8 cellular contexts compared by ENCODE assay signal in the genomic region with DNA sequence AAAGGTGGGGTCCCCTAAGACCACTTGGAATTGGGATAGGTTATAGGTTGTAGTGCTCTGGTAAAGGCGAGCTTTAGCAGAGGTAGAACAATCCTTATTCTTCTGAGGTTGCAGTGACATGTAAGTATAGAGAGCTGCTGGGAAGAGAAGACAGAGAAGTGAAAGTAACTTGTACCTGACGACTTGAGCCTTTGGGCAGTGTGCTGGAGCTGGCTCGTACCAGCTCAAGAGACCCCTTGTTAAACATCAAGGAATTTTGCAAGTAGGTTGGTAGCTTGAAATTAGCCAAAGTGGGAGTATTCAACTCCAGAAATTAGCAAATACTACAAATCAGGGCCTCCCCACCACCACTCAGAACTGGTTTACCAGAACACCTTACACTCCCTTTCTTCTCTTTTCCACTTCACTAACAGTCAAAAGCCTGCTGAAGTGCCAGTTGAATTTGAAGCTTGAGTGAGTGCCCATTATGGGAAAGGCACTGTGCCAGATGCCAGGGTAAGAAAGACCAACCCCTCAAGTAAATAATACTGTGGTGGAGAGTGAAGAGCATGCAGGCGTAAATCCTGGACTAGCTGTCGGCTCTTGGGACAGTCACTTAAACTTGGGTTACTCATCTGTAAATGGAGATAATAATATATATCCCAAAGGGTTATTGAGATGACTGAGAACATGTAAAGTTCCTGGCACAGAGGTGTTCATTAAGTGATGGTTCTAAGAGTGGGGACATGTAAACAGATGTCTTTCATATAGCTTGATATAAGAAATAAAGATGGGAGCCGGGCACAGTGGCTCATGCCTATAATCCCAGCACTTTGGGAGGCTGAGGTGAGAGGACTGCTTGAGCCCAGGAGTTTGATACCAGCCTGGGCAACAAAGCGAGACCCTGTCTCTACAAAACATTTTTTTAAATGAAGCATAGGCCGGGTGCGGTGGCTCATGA. TPM values are rescaled to one million over a fixed set of nuclear protein-coding genes. Genes with fewer than 3 reads are reported as not detected.
DNase-seq lines count a peak whose midpoint lies in the region; ATAC-seq and TF ChIP-seq lines count a peak whose summit lies in the region.

No MANE protein-coding gene starts in this region.

- peaks cover 19% of the 10 kb centered on the region for H3K4me1 Mint-ChIP-seq in stimulated activated naive CD8-positive, alpha-beta T cell treated with anti-CD3 and anti-CD28 coated beads, Interleukin-15, Interleukin-2, amounts not matched to agents 100 ng/mL and 50 ng/mL, for 24 hours (ENCODE audit: low read depth)
- peaks cover 6 to 9% of the 10 kb centered on the region in 2 donors for H3K4me1 Mint-ChIP-seq in immature natural killer cell

- no peaks in the 10 kb centered on the region for H3K27me3 ChIP-seq in PC-9 (ENCODE audit: insufficient read depth, low read depth)

- peaks cover 75% of the 10 kb centered on the region for H3K4me1 ChIP-seq in PC-9 (replicated peaks; ENCODE audit: insufficient read depth)

- POLR2A ChIA-PET in PC-9 (lab: Charles Lee; ENCODE audit: unreplicated experiment) = interaction anchor here (0.6 to 3.5 kb wide), 8 partner anchors 9 to 75 kb away, joined by 3 to 41 read pairs (median 7); no protein-coding TSS in a partner anchor

- H3K9me3 ChIP-seq in PC-9 (ENCODE audit: insufficient read depth, low read depth) = no peaks in the 10 kb centered on the region

- no peaks in the 10 kb centered on the region for H3K9me3 Mint-ChIP-seq in stimulated activated naive CD8-positive, alpha-beta T cell treated with anti-CD3 and anti-CD28 coated beads, Interleukin-15, Interleukin-2, amounts not matched to agents 100 ng/mL and 50 ng/mL, for 24 hours
- no peaks in the 10 kb centered on the region for H3K9me3 Mint-ChIP-seq in immature natural killer cell

- peaks cover 5% of the 10 kb centered on the region for H3K27me3 Mint-ChIP-seq in stimulated activated naive CD8-positive, alpha-beta T cell treated with anti-CD3 and anti-CD28 coated beads, Interleukin-15, Interleukin-2, amounts not matched to agents 100 ng/mL and 50 ng/mL, for 24 hours
- no peaks in the 10 kb centered on the region for H3K27me3 Mint-ChIP-seq in immature natural killer cell (ENCODE audit: low read depth in 3 of 3)

- no TSS peak for BruUV-seq in PC-9 (replicated peaks; lab: Mats Ljungman, UMichigan)

- CTCF ChIA-PET in PC-9 (lab: Charles Lee) = interaction anchor here (0.6 to 1.0 kb wide), 3 partner anchors 10 to 56 kb away, joined by 3 to 7 read pairs (median 5); no protein-coding TSS in a partner anchor

- no peak for ATAC-seq in stimulated activated naive CD8-positive, alpha-beta T cell treated with anti-CD3 and anti-CD28 coated beads, Interleukin-15, Interleukin-2, amounts not matched to agents 100 U/mL and 50 U/mL, for 24 hours
- peak; percentile 48 for ATAC-seq in HG03565 (IDR thresholded peaks at IDR 0.05; ENCODE audit: unreplicated experiment)

- no peak overlapping the region for H3K27ac Mint-ChIP-seq in stimulated activated naive CD8-positive, alpha-beta T cell treated with anti-CD3 and anti-CD28 coated beads, Interleukin-15, Interleukin-2, amounts not matched to agents 100 ng/mL and 50 ng/mL, for 24 hours
- peak overlapping the region in 2 of 6 donors; percentile 34 to 63 for H3K27ac Mint-ChIP-seq in immature natural killer cell

- H3K27ac ChIP-seq in PC-9 = peak overlapping the region; percentile 99

- no peaks in the 10 kb centered on the region for H3K36me3 Mint-ChIP-seq in stimulated activated naive CD8-positive, alpha-beta T cell treated with anti-CD3 and anti-CD28 coated beads, Interleukin-15, Interleukin-2, amounts not matched to agents 100 ng/mL and 50 ng/mL, for 24 hours (ENCODE audit: low read depth)
- no peaks in the 10 kb centered on the region for H3K36me3 Mint-ChIP-seq in immature natural killer cell

- no peaks in the 10 kb centered on the region for H4K20me1 ChIP-seq in PC-9 (ENCODE audit: insufficient read depth)

- no peak for TF ChIP-seq CTCF in PC-9 (conservative IDR thresholded peaks at IDR 0.05)

- peak overlapping the region; percentile 85 for H3K4me2 ChIP-seq in PC-9

- peak overlapping the region; percentile 35 for H3K4me3 Mint-ChIP-seq in stimulated activated naive CD8-positive, alpha-beta T cell treated with anti-CD3 and anti-CD28 coated beads, Interleukin-15, Interleukin-2, amounts not matched to agents 100 ng/mL and 50 ng/mL, for 24 hours
- H3K4me3 Mint-ChIP-seq in immature natural killer cell = peak overlapping the region; percentile 29 to 67 (median 39)

- no peak overlapping the region for H2AFZ ChIP-seq in PC-9

- H3F3A ChIP-seq in PC-9 (ENCODE audit: insufficient read depth, low read depth) = peaks cover 87% of the 10 kb centered on the region

- intact Hi-C loops in PC-9 (cut with micrococcal nuclease; ENCODE audit: unreplicated experiment) = loop anchor here (1.0 kb wide), 1 partner anchor 10 kb away; no protein-coding TSS in a partner anchor

- peaks cover 64% of the 10 kb centered on the region for H3K79me2 ChIP-seq in PC-9 (ENCODE audit: low read depth)

- DNase-seq in stimulated activated naive CD8-positive, alpha-beta T cell treated with anti-CD3 and anti-CD28 coated beads, Interleukin-15, Interleukin-2, amounts not matched to agents 100 U/mL and 50 U/mL, for 24 hours = no peak
- DNase-seq in PC-9 (peak in 1 of 2 experiments; percentile 90), immature natural killer cell (no peak), foreskin melanocyte (no peak), hepatic stellate cell (ENCODE audit: low spot score) (no peak)
- no peak for DNase-seq in central memory CD4-positive, alpha-beta T cell

- H3K4me3 ChIP-seq in PC-9 = peak overlapping the region; percentile 59; the same call in 1 of the 2 replicates

- no peaks in the 10 kb centered on the region for H3K9me2 ChIP-seq in PC-9 (ENCODE audit: insufficient read depth)

- H3K36me3 ChIP-seq in PC-9 (ENCODE audit: low read depth) = peaks cover 10% of the 10 kb centered on the region

RNA-seq across cellular contexts. Expression of a gene that starts 27.1 kb away (rescaled TPM):
- 42.4 and 47.4 TPM in 2 replicates for total RNA-seq in PC-9 (2021)
- polyA plus RNA-seq in immature natural killer cell = 10 to 100 TPM in 1 of 3 donors, 1 to 10 TPM in 2; 5.4 to 15.7 (median 9.5) TPM
